Comparison of ENCODE assay signal across 17 cellular contexts in genomic region chr2:9760069-9760910, GRCh38.
A peak's percentile ranks its signal among the peaks of the same experiment; 100 is the strongest.
DNase-seq lines count a peak whose midpoint lies in the region; ATAC-seq and TF ChIP-seq lines count a peak whose summit lies in the region.
"Had no signal": no experiment of that assay in that cellular context is flagged by ENCODE, and none has a peak within 500 bp of the region (broad histone marks: within the 10 kb centered on the region; RNA-seq: fewer than 3 reads in every experiment).

No MANE protein-coding gene starts in this region.

- peaks cover 38% of the 10 kb centered on the region for H3K4me1 Mint-ChIP-seq in T-helper 2 cell treated with Interferon-gamma antibody and Interleukin-4, amounts not matched to agents 5 μg/mL and 100 μg/mL, for 36 hours (ENCODE audit: low read depth)

- peaks cover 0 to 18% (median 0%) of the 10 kb centered on the region in 11 experiments; a peak in 4 of 22 replicates for H3K27me3 ChIP-seq in BLaER1 treated with 17β-estradiol and CSF1 and Interleukin-3, amounts not matched to agents 10 nM and 100 nM
- H3K27me3 ChIP-seq: SJSA1 had no signal

- H3K27ac Mint-ChIP-seq in T-helper 2 cell treated with Interferon-gamma antibody and Interleukin-4, amounts not matched to agents 5 μg/mL and 100 μg/mL, for 36 hours = peak overlapping the region; percentile 85

- H3K4me2 ChIP-seq in BLaER1 treated with 17β-estradiol and CSF1 and Interleukin-3, amounts not matched to agents 10 nM and 100 nM = peak overlapping the region; percentile 27 to 92 (median 87)

- no peaks in the 10 kb centered on the region for H3K9me3 ChIP-seq in BLaER1 treated with 17β-estradiol and CSF1 and Interleukin-3, amounts not matched to agents 10 nM and 100 nM (replicated peaks in 1 of 11)
- H3K9me3 ChIP-seq: SJSA1 had no signal

- peaks cover 7% of the 10 kb centered on the region for H3K27me3 Mint-ChIP-seq in T-helper 2 cell treated with Interferon-gamma antibody and Interleukin-4, amounts not matched to agents 5 μg/mL and 100 μg/mL, for 36 hours (ENCODE audit: low read depth)

- H3K27ac ChIP-seq in BLaER1 treated with 17β-estradiol and CSF1 and Interleukin-3, amounts not matched to agents 10 nM and 100 nM = peak overlapping the region in 9 of 11 experiments; percentile 6 to 72 (median 60); a peak in 17 of 22 replicates
- H3K27ac ChIP-seq: SJSA1 had no signal

- no peaks in the 10 kb centered on the region for H3K36me3 ChIP-seq in BLaER1 treated with 17β-estradiol and CSF1 and Interleukin-3, amounts not matched to agents 10 nM and 100 nM
- H3K36me3 ChIP-seq: SJSA1 had no signal

- no peaks in the 10 kb centered on the region for H3K36me3 Mint-ChIP-seq in T-helper 2 cell treated with Interferon-gamma antibody and Interleukin-4, amounts not matched to agents 5 μg/mL and 100 μg/mL, for 36 hours (ENCODE audit: low read depth)

- peaks cover 59 to 100% (median 100%) of the 10 kb centered on the region in 10 experiments for H3K4me1 ChIP-seq in BLaER1 treated with 17β-estradiol and CSF1 and Interleukin-3, amounts not matched to agents 10 nM and 100 nM

- peak overlapping the region in 7 of 11 experiments; percentile 8 to 44 (median 26); a peak in 6 of 22 replicates for H3K9ac ChIP-seq in BLaER1 treated with 17β-estradiol and CSF1 and Interleukin-3, amounts not matched to agents 10 nM and 100 nM

- no peak for TF ChIP-seq CTCF in epithelial cell of esophagus (IDR thresholded peaks at IDR 0.05; ENCODE audit: insufficient read depth, low read depth, low read length, missing control alignments)

- DNase-seq in T-helper 2 cell treated with Interferon-gamma antibody and Interleukin-4, amounts not matched to agents 5 μg/mL and 100 μg/mL, for 36 hours (ENCODE audit: low spot score) = no peak
- DNase-seq in T-helper 2 cell (no peak), OCI-M1 (lab: John Stamatoyannopoulos, UW) (peak; percentile 45), epithelial cell of esophagus (ENCODE audit: low read depth) (peak; percentile 40), COR-L47 (lab: John Stamatoyannopoulos, UW) (no peak), NCI-H2081 treated with DMSO at 0.1 percent for 48 hours (lab: John Stamatoyannopoulos, UW) (no peak)
- DNase-seq: activated CD4-positive, alpha-beta T cell treated with anti-CD3 and anti-CD28 coated beads for 48 hours; central memory CD4-positive, alpha-beta T cell; effector memory CD4-positive, alpha-beta T cell; HCEC 1CT; midbrain; NCI-H524; stimulated activated naive CD8-positive, alpha-beta T cell treated with anti-CD3 and anti-CD28 coated beads, Interleukin-15, amount 100 ng/mL, for 72 hours had no signal

- H3K4me3 Mint-ChIP-seq in T-helper 2 cell treated with Interferon-gamma antibody and Interleukin-4, amounts not matched to agents 5 μg/mL and 100 μg/mL, for 36 hours = peak overlapping the region; percentile 62
- H3K4me3 Mint-ChIP-seq: stimulated activated naive CD8-positive, alpha-beta T cell treated with anti-CD3 and anti-CD28 coated beads, Interleukin-15, amount 100 ng/mL, for 72 hours had no signal

- H3K4me3 ChIP-seq in BLaER1 treated with 17β-estradiol and CSF1 and Interleukin-3, amounts not matched to agents 10 nM and 100 nM = no peak overlapping the region; a peak in 1 of 20 replicates
- no peak overlapping the region for H3K4me3 ChIP-seq in epithelial cell of esophagus (ENCODE audit: low read length)
- H3K4me3 ChIP-seq: SJSA1 had no signal

- H3K9me3 Mint-ChIP-seq in T-helper 2 cell treated with Interferon-gamma antibody and Interleukin-4, amounts not matched to agents 5 μg/mL and 100 μg/mL, for 36 hours = no peaks in the 10 kb centered on the region
- H3K9me3 Mint-ChIP-seq: stimulated activated naive CD8-positive, alpha-beta T cell treated with anti-CD3 and anti-CD28 coated beads, Interleukin-15, amount 100 ng/mL, for 72 hours had no signal

- no peaks in the 10 kb centered on the region for H4K20me1 ChIP-seq in BLaER1 treated with 17β-estradiol and CSF1 and Interleukin-3, amounts not matched to agents 10 nM and 100 nM

- ATAC-seq in HG02763 (IDR thresholded peaks at IDR 0.05; ENCODE audit: unreplicated experiment) = no peak
- ATAC-seq: sciatic nerve; stimulated activated naive CD8-positive, alpha-beta T cell treated with anti-CD3 and anti-CD28 coated beads, Interleukin-15, amount 100 ng/mL, for 72 hours had no signal

Comparison
In these comparisons a context has a peak if more than half of its experiments do, and no peak if none do; other contexts are left out.
1. DNase-seq: peak in OCI-M1 (single experiment) and epithelial cell of esophagus (single experiment); none in T-helper 2 cell treated with Interferon-gamma antibody and Interleukin-4, amounts not matched to agents 5 μg/mL and 100 μg/mL, for 36 hours (single experiment), T-helper 2 cell (0 of 5), COR-L47 (single experiment) and NCI-H2081 treated with DMSO at 0.1 percent for 48 hours (single experiment).